9 cellular contexts compared by ENCODE assay signal in genomic region chrX:115330498-115331138, GRCh38. TPM values are rescaled to one million over a fixed set of nuclear protein-coding genes. Genes with fewer than 3 reads are reported as not detected.
DNase-seq lines count a peak whose midpoint lies in the region; ATAC-seq and TF ChIP-seq lines count a peak whose summit lies in the region.
"Had no signal": no experiment of that assay in that cellular context is flagged by ENCODE, and none has a peak within 500 bp of the region (broad histone marks: within the 10 kb centered on the region; RNA-seq: fewer than 3 reads in every experiment).

No MANE protein-coding gene starts in this region.

- H3K36me3 Mint-ChIP-seq in naive B cell, result no peaks in the 10 kb centered on the region
- H3K36me3 Mint-ChIP-seq in activated T-cell treated with anti-CD3 and anti-CD28 coated beads, Interleukin-2, amount 50 U/mL, for 24 hours (ENCODE audit: low read depth), result no peaks in the 10 kb centered on the region

- no peak overlapping the region for H4K5ac ChIP-seq in IMR-90 (ENCODE audit: low read depth, low read length)

- ATAC-seq in IMR-90 (ENCODE audit: low read depth) (peak; percentile 76), naive B cell (ENCODE audit: low read depth in 2 of 2) (no peak)

- H3K56ac ChIP-seq in IMR-90 (ENCODE audit: extremely low read depth, insufficient read depth, low read length), result no peak overlapping the region

- no peaks in the 10 kb centered on the region for H4K20me1 ChIP-seq in IMR-90 (ENCODE audit: insufficient read depth, low read length)

- no TSS peak for BruUV-seq in IMR-90 (replicated peaks; lab: Mats Ljungman, UMichigan)

- peak overlapping the region; percentile 77 for H2AFZ ChIP-seq in IMR-90 (replicated peaks; ENCODE audit: low read length, poor library complexity)

- no peak overlapping the region for H3K4ac ChIP-seq in IMR-90 (ENCODE audit: low read depth, low read length)

- no peak overlapping the region for H2AK5ac ChIP-seq in IMR-90 (ENCODE audit: low read depth, low read length)

- intact Hi-C loops in IMR-90 (cut with micrococcal nuclease), result loop anchor here (1.0 to 2.0 kb wide), 3 partner anchors 232 to 360 kb away; no protein-coding TSS in a partner anchor

- H3K79me1 ChIP-seq in IMR-90 (ENCODE audit: low read depth in 1 of 2, low read length in 2 of 2), result no peaks in the 10 kb centered on the region

- H2BK20ac ChIP-seq in IMR-90 (ENCODE audit: low read depth, low read length), result no peak overlapping the region

- no peak overlapping the region for H2AK9ac ChIP-seq in IMR-90 (replicated peaks; ENCODE audit: low read depth, low read length, poor library complexity)

- in situ Hi-C loops in IMR-90 (cut with MboI; ENCODE audit: low sequenced_read_pairs), result loop anchor here (5.0 kb wide), 1 partner anchor 312 kb away; no protein-coding TSS in a partner anchor

- H2BK120ac ChIP-seq in IMR-90 (ENCODE audit: low read depth, low read length), result no peak overlapping the region

- peaks cover 0 to 8% (median 0%) of the 10 kb centered on the region in 3 donors for H3K27me3 Mint-ChIP-seq in naive B cell
- H3K27me3 Mint-ChIP-seq in activated T-cell treated with anti-CD3 and anti-CD28 coated beads, Interleukin-2, amount 50 U/mL, for 24 hours, result peaks cover 52% of the 10 kb centered on the region

- no peak for DNase-seq in AG04449 (ENCODE audit: low read depth, low spot score)
- DNase-seq in ELF-1 (ENCODE audit: low read depth, low spot score), result peak; percentile 89
- peak; percentile 76 for DNase-seq in IMR-90
- DNase-seq in RPMI7951 (ENCODE audit: low read depth), result peak; percentile 59
- DNase-seq in epithelial cell of proximal tubule (ENCODE audit: low read depth), result no peak
- peak; percentile 5 for DNase-seq in naive B cell
- DNase-seq in T-helper 9 cell, result no peak
- no peak for DNase-seq in activated T-cell treated with anti-CD3 and anti-CD28 coated beads, Interleukin-2, amount 50 U/mL, for 24 hours

- H3K36me3 ChIP-seq in IMR-90 (ENCODE audit: control insufficient read depth, insufficient read depth, low read length), result no peaks in the 10 kb centered on the region

- H3K9me1 ChIP-seq in IMR-90 (ENCODE audit: insufficient read depth, low read length), result no peaks in the 10 kb centered on the region

- WGBS in IMR-90 (ENCODE audit: extremely low coverage in 2 of 2, insufficient read length in 1 of 2), 2 experiments, result 0% methylated on average over 4 of the region's 18 CpGs; no CpG with 5 or more reads in 1 of the 2 experiments

- peak; percentile 49 for TF ChIP-seq CTCF in AG04449 (IDR thresholded peaks at IDR 0.05; ENCODE audit: insufficient read depth, low read length, missing control alignments)
- peak; percentile 87 for TF ChIP-seq CTCF in IMR-90 (conservative IDR thresholded peaks at IDR 0.05; ENCODE audit: low read depth, low read length)
- peak; percentile 72 for TF ChIP-seq CTCF in epithelial cell of proximal tubule (conservative IDR thresholded peaks at IDR 0.05; ENCODE audit: low read depth, low read length)

- H3K27ac Mint-ChIP-seq in naive B cell, result no peak overlapping the region
- H3K27ac Mint-ChIP-seq in activated T-cell treated with anti-CD3 and anti-CD28 coated beads, Interleukin-2, amount 50 U/mL, for 24 hours, result no peak overlapping the region

- H4K8ac ChIP-seq in IMR-90 (ENCODE audit: low read depth in 2 of 2, low read length in 2 of 2), result no peak overlapping the region

- H3K14ac ChIP-seq in IMR-90 (replicated peaks; ENCODE audit: low read depth, low read length), result no peak overlapping the region

- H3K18ac ChIP-seq in IMR-90 (ENCODE audit: low read depth, low read length), result no peak overlapping the region

- CTCF ChIA-PET in AG04449 (lab: Yijun Ruan, JAX) (interaction anchor here (0.7 to 14.7 kb wide), 18 partner anchors 10 to 360 kb away, joined by 3 to 134 read pairs (median 5); no protein-coding TSS in a partner anchor), IMR-90 (lab: Yijun Ruan, JAX) (interaction anchor here (0.8 to 1.7 kb wide), 3 partner anchors 22 to 348 kb away, joined by 3 to 9 read pairs (median 3); no protein-coding TSS in a partner anchor)

- H3K4me1 ChIP-seq in IMR-90 (ENCODE audit: control insufficient read depth, insufficient read depth, low read length), result no peaks in the 10 kb centered on the region

- H3K9me3 Mint-ChIP-seq in naive B cell, result no peaks in the 10 kb centered on the region
- no peaks in the 10 kb centered on the region for H3K9me3 Mint-ChIP-seq in activated T-cell treated with anti-CD3 and anti-CD28 coated beads, Interleukin-2, amount 50 U/mL, for 24 hours

- H3K23ac ChIP-seq in IMR-90 (ENCODE audit: low read depth, low read length), result no peak overlapping the region

- H3K4me3 Mint-ChIP-seq in naive B cell, result no peak overlapping the region
- H3K4me3 Mint-ChIP-seq in activated T-cell treated with anti-CD3 and anti-CD28 coated beads, Interleukin-2, amount 50 U/mL, for 24 hours, result no peak overlapping the region

- H3K4me3 ChIP-seq in AG04449 (ENCODE audit: low read depth, low read length) (peak overlapping the region; percentile 45), IMR-90 (ENCODE audit: insufficient read depth, low read depth, low read length) (no peak overlapping the region), epithelial cell of proximal tubule (ENCODE audit: low read depth, low read length) (no peak overlapping the region)

- peaks cover 0 to 4% (median 0%) of the 10 kb centered on the region in 3 donors for H3K4me1 Mint-ChIP-seq in naive B cell
- H3K4me1 Mint-ChIP-seq in activated T-cell treated with anti-CD3 and anti-CD28 coated beads, Interleukin-2, amount 50 U/mL, for 24 hours (ENCODE audit: low read depth), result peaks cover 3% of the 10 kb centered on the region

- no peak overlapping the region for H4K91ac ChIP-seq in IMR-90 (ENCODE audit: insufficient read depth, low read depth, low read length)

- H3K9me3 ChIP-seq in IMR-90 (ENCODE audit: control insufficient read depth, insufficient read depth, low read length), result no peaks in the 10 kb centered on the region

- no peak overlapping the region for H3K27ac ChIP-seq in IMR-90 (ENCODE audit: insufficient read depth, low read length)

- H3K4me2 ChIP-seq in IMR-90 (ENCODE audit: low read depth, low read length), result no peak overlapping the region; the same call in 1 of the 2 replicates

- peaks cover 8% of the 10 kb centered on the region for H3K27me3 ChIP-seq in IMR-90 (ENCODE audit: control insufficient read depth, insufficient read depth, low read length)

- TF ChIP-seq POLR2A in IMR-90 (IDR thresholded peaks at IDR 0.05; ENCODE audit: low read depth, low read length), result no peak

- peak; percentile 88 for TF ChIP-seq RAD21 in IMR-90 (IDR thresholded peaks at IDR 0.05; ENCODE audit: low read length)

- H2BK15ac ChIP-seq in IMR-90 (ENCODE audit: low read depth, low read length), result no peak overlapping the region

- dilution Hi-C loops in IMR-90 (cut with HindIII; ENCODE audit: low sequenced_read_pairs, unreplicated experiment), result no loop called here

- POLR2A ChIA-PET in AG04449 (lab: Yijun Ruan, JAX) (interaction anchor here (0.8 kb wide), 1 partner anchor 312 kb away, joined by 3 read pairs; no protein-coding TSS in a partner anchor), IMR-90 (lab: Charles Lee; ENCODE audit: unreplicated experiment) (no interaction called here)

- H3K9ac ChIP-seq in IMR-90 (ENCODE audit: low read depth, low read length), result no peak overlapping the region

- H2BK5ac ChIP-seq in IMR-90 (ENCODE audit: low read depth, low read length, poor library complexity, severe bottlenecking), result no peak overlapping the region

TF ChIP-seq in IMR-90, 13 proteins besides CTCF, POLR2A, EP300 and RAD21:
- TF ChIP-seq SMC3 (IDR thresholded peaks at IDR 0.05; ENCODE audit: low read depth, low read length) (peak; percentile 97), RCOR1 (IDR thresholded peaks at IDR 0.05; ENCODE audit: insufficient replicate concordance, low read length) (no peak)

RNA-seq across cellular contexts. Expression of gene LUZP4, which starts 41.1 kb away (rescaled TPM):
- total RNA-seq in IMR-90 (2012; rRNA removed), result not detected in 2 replicates
- not detected in 2 replicates for polyA plus RNA-seq in IMR-90 (2012; rRNA removed)
- polyA plus RNA-seq in IMR-90 (2012; cell fraction: cytosol; rRNA removed), result not detected in 2 replicates
- not detected in 2 replicates for polyA plus RNA-seq in IMR-90 (2012; cell fraction: nucleus; rRNA removed; ENCODE audit: low replicate concordance)
- total RNA-seq in RPMI7951 (2014; rRNA removed; shearing (Covaris generic)), result 0.10 TPM in 1 of 2 replicates, not detected in the other
- total RNA-seq in epithelial cell of proximal tubule, result not detected in 2 replicates
- not detected for polyA plus RNA-seq in naive B cell (ENCODE audit: low read depth in 6 of 6)
- total RNA-seq: mononuclear cell had no signal

Comparison
In these comparisons a context has a peak if more than half of its experiments do, and no peak if none do; other contexts are left out.
1. DNase-seq: peak in ELF-1 (single experiment), IMR-90 (single experiment), RPMI7951 (single experiment) and naive B cell (single experiment); none in AG04449 (single experiment), epithelial cell of proximal tubule (single experiment), T-helper 9 cell (single experiment) and activated T-cell treated with anti-CD3 and anti-CD28 coated beads, Interleukin-2, amount 50 U/mL, for 24 hours (single experiment).
2. Peak in every context shown above with its lines, with median percentiles within 50 percentile points of each other: CTCF ChIP-seq.